ENCODE assay signal across 16 cellular contexts in the genomic region with DNA sequence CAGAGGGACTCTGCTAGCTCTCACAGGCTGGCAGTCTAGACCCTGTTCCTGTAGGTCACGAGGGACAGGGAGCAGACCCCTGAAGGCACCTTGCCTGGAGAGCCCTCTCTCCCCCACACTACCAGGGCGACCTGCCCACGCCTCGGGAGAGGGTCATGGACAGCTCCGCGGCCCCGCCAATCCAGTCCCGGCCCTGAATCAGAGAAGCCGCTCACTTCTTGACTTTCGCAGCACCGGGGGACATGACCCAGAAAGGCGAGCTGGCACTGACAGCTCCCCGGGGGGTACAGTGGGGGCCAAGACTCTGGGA. TPM values are rescaled to one million over a fixed set of nuclear protein-coding genes. Genes with fewer than 3 reads are reported as not detected.
DNase-seq lines count a peak whose midpoint lies in the region; ATAC-seq and TF ChIP-seq lines count a peak whose summit lies in the region.
"Had no signal": no experiment of that assay in that cellular context is flagged by ENCODE, and none has a peak within 500 bp of the region (broad histone marks: within the 10 kb centered on the region; RNA-seq: fewer than 3 reads in every experiment).

No MANE protein-coding gene starts in this region.

- peaks cover 15% of the 10 kb centered on the region for H3K27me3 Mint-ChIP-seq in activated naive CD8-positive, alpha-beta T cell treated with anti-CD3 and anti-CD28 coated beads, Interleukin-2, amount 50 U/mL, for 24 hours

- no peak overlapping the region for H3K4me3 Mint-ChIP-seq in activated naive CD8-positive, alpha-beta T cell treated with anti-CD3 and anti-CD28 coated beads, Interleukin-2, amount 50 U/mL, for 24 hours
- H3K4me3 Mint-ChIP-seq: activated T-helper 1 cell treated with anti-CD3 and anti-CD28 coated beads, Interleukin-12 subunit alpha, Interleukin-12 subunit beta, Interleukin-2, Interleukin-4 antibody, amounts not matched to agents 30 ng/mL and 10 ng/mL and 1 ng/mL, durations not matched to agents 14 hours and 24 hours and 36 hours had no signal

- H3K79me2 ChIP-seq in PC-3 (ENCODE audit: low read length), result peaks cover 20% of the 10 kb centered on the region

- H3K9me3 ChIP-seq in PC-3 (ENCODE audit: low read length), result no peaks in the 10 kb centered on the region
- H3K9me3 ChIP-seq in mucosa of stomach (ENCODE audit: control insufficient read depth, low read length), result no peaks in the 10 kb centered on the region
- H3K9me3 ChIP-seq: gastroesophageal sphincter had no signal

- no peaks in the 10 kb centered on the region for H3F3A ChIP-seq in PC-3 (ENCODE audit: low read length, unreplicated experiment)

- H3K4me3 ChIP-seq in PC-3 (ENCODE audit: low read length), result peak overlapping the region; percentile 59
- H3K4me3 ChIP-seq in mucosa of stomach (ENCODE audit: low read length), result no peak overlapping the region
- H3K4me3 ChIP-seq: gastroesophageal sphincter had no signal

- H3K4me2 ChIP-seq in PC-3 (ENCODE audit: low read length), result peak overlapping the region; percentile 87

- H3K9me3 Mint-ChIP-seq in activated naive CD8-positive, alpha-beta T cell treated with anti-CD3 and anti-CD28 coated beads, Interleukin-2, amount 50 U/mL, for 24 hours, result no peaks in the 10 kb centered on the region
- H3K9me3 Mint-ChIP-seq: activated T-helper 1 cell treated with anti-CD3 and anti-CD28 coated beads, Interleukin-12 subunit alpha, Interleukin-12 subunit beta, Interleukin-2, Interleukin-4 antibody, amounts not matched to agents 30 ng/mL and 10 ng/mL and 1 ng/mL, durations not matched to agents 14 hours and 24 hours and 36 hours; H9 had no signal

- in situ Hi-C loops in KBM-7 (cut with MboI; ENCODE audit: low pct_unique_long_range_greater_than_20kb, low sequenced_read_pairs), result no loop called here

- peak overlapping the region; percentile 48 for H3K9ac ChIP-seq in PC-3 (ENCODE audit: low read length)
- H3K9ac ChIP-seq in mucosa of stomach (ENCODE audit: low read length), result peak overlapping the region; percentile 27

- CTCF ChIA-PET in PC-3 (lab: Charles Lee), result no interaction called here

- intact Hi-C loops in PC-3 (cut with micrococcal nuclease), result no loop called here

- H3K36me3 ChIP-seq in PC-3 (ENCODE audit: low read depth, low read length) (no peaks in the 10 kb centered on the region), mucosa of stomach (ENCODE audit: control insufficient read depth, insufficient read depth, low read length) (no peaks in the 10 kb centered on the region)

- H3K27me3 ChIP-seq in PC-3 (ENCODE audit: low read length) (no peaks in the 10 kb centered on the region), foreskin keratinocyte (no peaks in the 10 kb centered on the region), mucosa of stomach (ENCODE audit: control insufficient read depth, insufficient read depth, low read length) (peaks cover 3% of the 10 kb centered on the region)
- H3K27me3 ChIP-seq: gastroesophageal sphincter had no signal

- POLR2A ChIA-PET in PC-3 (lab: Charles Lee; ENCODE audit: unreplicated experiment), result no interaction called here

- peak overlapping the region; percentile 60 for H3K27ac ChIP-seq in 22Rv1
- H3K27ac ChIP-seq in PC-3 (ENCODE audit: low read length), result peak overlapping the region; percentile 80
- H3K27ac ChIP-seq in foreskin keratinocyte, result peak overlapping the region; percentile 60
- H3K27ac ChIP-seq: gastroesophageal sphincter had no signal

- BruUV-seq in PC-3 (replicated peaks; lab: Mats Ljungman, UMichigan), result no TSS peak

- no peaks in the 10 kb centered on the region for H3K36me3 Mint-ChIP-seq in activated naive CD8-positive, alpha-beta T cell treated with anti-CD3 and anti-CD28 coated beads, Interleukin-2, amount 50 U/mL, for 24 hours (ENCODE audit: low read depth)

- H3K27ac Mint-ChIP-seq in activated naive CD8-positive, alpha-beta T cell treated with anti-CD3 and anti-CD28 coated beads, Interleukin-2, amount 50 U/mL, for 24 hours, result no peak overlapping the region
- H3K27ac Mint-ChIP-seq: activated T-helper 1 cell treated with anti-CD3 and anti-CD28 coated beads, Interleukin-12 subunit alpha, Interleukin-12 subunit beta, Interleukin-2, Interleukin-4 antibody, amounts not matched to agents 30 ng/mL and 10 ng/mL and 1 ng/mL, durations not matched to agents 14 hours and 24 hours and 36 hours had no signal

- no peaks in the 10 kb centered on the region for H3K9me2 ChIP-seq in PC-3 (replicated peaks; ENCODE audit: low read length)

- ATAC-seq in PC-3, result no peak
- ATAC-seq in foreskin keratinocyte, result no peak
- no peak for ATAC-seq in HG03139 (IDR thresholded peaks at IDR 0.05; ENCODE audit: unreplicated experiment)
- no peak for ATAC-seq in activated naive CD8-positive, alpha-beta T cell treated with anti-CD3 and anti-CD28 coated beads, Interleukin-2, amount 50 U/mL, for 24 hours
- ATAC-seq: gastroesophageal sphincter had no signal

- DNase-seq in PC-3 (no peak), foreskin keratinocyte (no peak), middle frontal gyrus (ENCODE audit: extremely low spot score, low spot score) (no peak), KBM-7 (no peak)
- DNase-seq in activated naive CD8-positive, alpha-beta T cell treated with anti-CD3 and anti-CD28 coated beads, Interleukin-2, amount 50 U/mL, for 24 hours, result no peak
- DNase-seq: DMS 273 treated with DMSO at 0.1 percent for 48 hours, Kasumi-1, NCI-H2029, NCI-H748 treated with DMSO at 0.1 percent for 48 hours, T-helper 2 cell had no signal

- H4K20me1 ChIP-seq in PC-3 (ENCODE audit: low read length), result no peaks in the 10 kb centered on the region

- no peak overlapping the region for H2AFZ ChIP-seq in PC-3 (ENCODE audit: low read length)

- TF ChIP-seq CTCF in 22Rv1 (IDR thresholded peaks at IDR 0.05), result no peak
- no peak for TF ChIP-seq CTCF in PC-3 (conservative IDR thresholded peaks at IDR 0.05; ENCODE audit: low read depth, low read length)
- no peak for TF ChIP-seq CTCF in foreskin keratinocyte (conservative IDR thresholded peaks at IDR 0.05)

- peaks cover 47% of the 10 kb centered on the region for H3K4me1 ChIP-seq in PC-3 (ENCODE audit: insufficient read depth, low read length)
- no peaks in the 10 kb centered on the region for H3K4me1 ChIP-seq in foreskin keratinocyte
- H3K4me1 ChIP-seq in mucosa of stomach (ENCODE audit: control insufficient read depth, insufficient read depth, low read length), result peaks cover 29% of the 10 kb centered on the region

- H3K4me1 Mint-ChIP-seq in activated naive CD8-positive, alpha-beta T cell treated with anti-CD3 and anti-CD28 coated beads, Interleukin-2, amount 50 U/mL, for 24 hours, result peaks cover 27% of the 10 kb centered on the region

RNA-seq across cellular contexts. Expression of a gene that starts 5.1 kb away (rescaled TPM):
- total RNA-seq in PC-3 (2014; rRNA removed) (32.6 and 42.2 TPM in 2 replicates), foreskin keratinocyte (67.8 and 68.5 TPM in 2 replicates)
- 47.0 and 48.3 TPM in 2 replicates for polyA plus RNA-seq in foreskin keratinocyte
